In genomic region chr18:13269599-13270011, GRCh38 we compare ENCODE assay signal across 2 cellular contexts.
TF ChIP-seq lines count a peak whose summit lies in the region.

No MANE protein-coding gene starts in this region.

TF ChIP-seq in H1, 55 proteins besides CTCF, POLR2A, EP300 and RAD21:
- no peak for TF ChIP-seq HDAC6 (IDR thresholded peaks at IDR 0.05; ENCODE audit: low read depth, low read length)
- TF ChIP-seq SIX5 (IDR thresholded peaks at IDR 0.05; ENCODE audit: low read depth, low read length): no peak
- no peak for TF ChIP-seq EGR1 (IDR thresholded peaks at IDR 0.05; ENCODE audit: borderline replicate concordance, low read depth, low read length)
- TF ChIP-seq KDM5A (IDR thresholded peaks at IDR 0.05; ENCODE audit: low read length): no peak
- no peak for TF ChIP-seq ZNF274 (IDR thresholded peaks at IDR 0.05; ENCODE audit: borderline replicate concordance, extremely low read depth, low read length)
- no peak for TF ChIP-seq HDAC2 (IDR thresholded peaks at IDR 0.05; ENCODE audit: borderline replicate concordance in 1 of 2, low read depth in 2 of 2, low read length in 2 of 2)
- no peak for TF ChIP-seq GTF2F1 (IDR thresholded peaks at IDR 0.05; ENCODE audit: borderline replicate concordance, low read depth, low read length)
- no peak for TF ChIP-seq JUND (IDR thresholded peaks at IDR 0.05; ENCODE audit: low read length)
- TF ChIP-seq ASH2L (IDR thresholded peaks at IDR 0.05; ENCODE audit: low read length): no peak
- no peak for TF ChIP-seq CHD2 (IDR thresholded peaks at IDR 0.05; ENCODE audit: low read length)
- no peak for TF ChIP-seq SP2 (IDR thresholded peaks at IDR 0.05; ENCODE audit: low read length)
- no peak for TF ChIP-seq TAF7 (optimal IDR thresholded peaks at IDR 0.05; ENCODE audit: borderline replicate concordance, low read depth, low read length)
- TF ChIP-seq NANOG (IDR thresholded peaks at IDR 0.05; ENCODE audit: insufficient read depth, low read depth, low read length, poor library complexity, severe bottlenecking): no peak
- TF ChIP-seq BRCA1 (IDR thresholded peaks at IDR 0.05; ENCODE audit: low read depth, low read length): no peak
- no peak for TF ChIP-seq SIRT6 (IDR thresholded peaks at IDR 0.05; ENCODE audit: low read length)
- TF ChIP-seq CBX5 (IDR thresholded peaks at IDR 0.05; ENCODE audit: low read depth, low read length): no peak

TF ChIP-seq in GM23338, 12 proteins besides CTCF, POLR2A, EP300 and RAD21:
- TF ChIP-seq EZH2phosphoT487 (IDR thresholded peaks at IDR 0.05; ENCODE audit: unreplicated experiment) (no peak), CREB1 (CRISPR knock-in tag; IDR thresholded peaks at IDR 0.05; ENCODE audit: low read depth) (no peak), POLR2AphosphoS5 (IDR thresholded peaks at IDR 0.05; ENCODE audit: low read depth) (no peak), JUNB (IDR thresholded peaks at IDR 0.05; ENCODE audit: unreplicated experiment) (no peak), ZNF462 (CRISPR knock-in tag; IDR thresholded peaks at IDR 0.05) (no peak), EZH2 (IDR thresholded peaks at IDR 0.05; ENCODE audit: low read depth, unreplicated experiment) (no peak), NANOG (IDR thresholded peaks at IDR 0.05; ENCODE audit: borderline replicate concordance) (no peak), ZNF331 (CRISPR knock-in tag; IDR thresholded peaks at IDR 0.05; ENCODE audit: low read depth) (no peak), REST (IDR thresholded peaks at IDR 0.05; ENCODE audit: unreplicated experiment) (no peak), ZNF114 (CRISPR knock-in tag; IDR thresholded peaks at IDR 0.05) (no peak), STAT1 (IDR thresholded peaks at IDR 0.05; ENCODE audit: unreplicated experiment) (no peak)
- TF ChIP-seq, protein P1, sequence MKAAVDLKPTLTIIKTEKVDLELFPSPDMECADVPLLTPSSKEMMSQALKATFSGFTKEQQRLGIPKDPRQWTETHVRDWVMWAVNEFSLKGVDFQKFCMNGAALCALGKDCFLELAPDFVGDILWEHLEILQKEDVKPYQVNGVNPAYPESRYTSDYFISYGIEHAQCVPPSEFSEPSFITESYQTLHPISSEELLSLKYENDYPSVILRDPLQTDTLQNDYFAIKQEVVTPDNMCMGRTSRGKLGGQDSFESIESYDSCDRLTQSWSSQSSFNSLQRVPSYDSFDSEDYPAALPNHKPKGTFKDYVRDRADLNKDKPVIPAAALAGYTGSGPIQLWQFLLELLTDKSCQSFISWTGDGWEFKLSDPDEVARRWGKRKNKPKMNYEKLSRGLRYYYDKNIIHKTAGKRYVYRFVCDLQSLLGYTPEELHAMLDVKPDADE (IDR thresholded peaks at IDR 0.05): no peak
